16 cellular contexts compared by ENCODE assay signal in the genomic region with DNA sequence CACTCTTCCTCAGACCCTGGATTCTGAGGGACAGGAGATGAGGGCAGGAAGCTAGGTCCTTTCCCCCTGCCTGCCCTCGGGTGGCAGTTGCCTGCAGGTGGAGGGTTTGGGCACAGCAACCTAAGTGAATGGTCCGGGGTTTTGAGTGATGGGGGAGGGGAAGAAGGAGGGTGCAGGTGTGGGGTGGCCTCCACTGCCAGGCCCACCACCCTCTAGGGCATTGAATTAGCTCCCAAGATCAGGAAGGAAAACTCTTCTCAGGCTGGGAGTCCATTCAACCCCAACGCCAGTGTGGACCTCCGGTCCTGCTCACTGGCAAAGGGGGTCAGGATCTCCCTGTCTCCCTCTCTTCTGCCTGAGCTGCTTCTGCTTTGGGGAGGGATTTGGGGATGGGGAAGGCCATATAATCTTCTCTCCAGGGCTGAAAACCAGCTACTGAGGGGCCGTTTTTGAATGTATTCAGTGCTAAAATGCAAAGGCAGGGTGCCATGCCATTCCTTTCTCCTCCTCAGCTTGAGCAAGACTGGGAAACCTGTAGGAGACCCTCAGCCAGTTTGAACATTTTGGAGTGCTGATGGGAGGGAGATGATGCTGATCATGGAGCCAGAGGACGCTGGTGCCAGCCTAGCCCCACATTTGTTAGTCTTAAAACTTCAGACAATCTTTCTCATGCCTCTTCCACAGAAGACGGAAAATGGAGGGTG. TPM values are rescaled to one million over a fixed set of nuclear protein-coding genes. Genes with fewer than 3 reads are reported as not detected.
DNase-seq lines count a peak whose midpoint lies in the region; ATAC-seq, FAIRE-seq and TF ChIP-seq lines count a peak whose summit lies in the region.
"Had no signal": no experiment of that assay in that cellular context is flagged by ENCODE, and none has a peak within 500 bp of the region (broad histone marks: within the 10 kb centered on the region; RNA-seq: fewer than 3 reads in every experiment).

No MANE protein-coding gene starts in this region.

- H4K20me1 ChIP-seq in K562 (replicated peaks; ENCODE audit: control insufficient read depth, insufficient read depth, low read length): no peaks in the 10 kb centered on the region

- H3K4me3 ChIP-seq in NT2/D1 (ENCODE audit: insufficient read length, low read depth) (no peak overlapping the region), K562 (no peak overlapping the region), small intestine (ENCODE audit: low read depth in 1 of 2, low read length in 2 of 2) (no peak overlapping the region)
- H3K4me3 ChIP-seq: SJCRH30 had no signal

- POLR2A ChIA-PET in K562 (lab: Yijun Ruan, JAX): interaction anchor here (0.5 to 0.7 kb wide), 2 partner anchors 16 to 24 kb away, joined by 3 read pairs; no protein-coding TSS in a partner anchor

- peaks cover 4% of the 10 kb centered on the region for H3K36me3 Mint-ChIP-seq in T-helper 2 cell treated with Interferon-gamma antibody and Interleukin-4, amounts not matched to agents 5 μg/mL and 100 μg/mL, for 36 hours (ENCODE audit: low read depth)

- peak overlapping the region; percentile 11 for H3K9ac ChIP-seq in NT2/D1 (ENCODE audit: insufficient read length, low read depth)
- H3K9ac ChIP-seq in K562 (ENCODE audit: insufficient read depth in 1 of 2, low read depth in 2 of 2, low read length in 2 of 2): peak overlapping the region in 1 of 2 experiments; percentile 55; a peak in 1 of 4 replicates

- no peaks in the 10 kb centered on the region for H3K9me3 Mint-ChIP-seq in T-helper 2 cell treated with Interferon-gamma antibody and Interleukin-4, amounts not matched to agents 5 μg/mL and 100 μg/mL, for 36 hours

- H3K4me3 Mint-ChIP-seq in T-helper 2 cell treated with Interferon-gamma antibody and Interleukin-4, amounts not matched to agents 5 μg/mL and 100 μg/mL, for 36 hours: peak overlapping the region; percentile 49

- in situ Hi-C loops in K562 (cut with MboI): loop anchor here (5.0 kb wide), 1 partner anchor 134 kb away; no protein-coding TSS in a partner anchor

- no TSS peak for BruUV-seq in K562 (replicated peaks; lab: Mats Ljungman, UMichigan)

- peaks cover 56% of the 10 kb centered on the region for H3K4me1 Mint-ChIP-seq in T-helper 2 cell treated with Interferon-gamma antibody and Interleukin-4, amounts not matched to agents 5 μg/mL and 100 μg/mL, for 36 hours (ENCODE audit: low read depth)

- H3K27ac ChIP-seq in K562 (ENCODE audit: extremely low read depth, low read depth, low read length) (no peak overlapping the region), small intestine (ENCODE audit: low read depth in 1 of 2, low read length in 1 of 2) (peak overlapping the region; percentile 95 to 97)
- H3K27ac ChIP-seq: SJCRH30 had no signal

- no peaks in the 10 kb centered on the region for H3K9me1 ChIP-seq in K562 (ENCODE audit: control insufficient read depth, insufficient read depth, low read length)

- TF ChIP-seq CTCF in K562 (IDR thresholded peaks at IDR 0.05 in 2 of 3, conservative IDR thresholded peaks at IDR 0.05 in 1 of 3; ENCODE audit: insufficient read depth in 2 of 3, low read depth in 1 of 3, low read length in 3 of 3): no peak

- no peak for DNase-seq in T-helper 2 cell treated with Interferon-gamma antibody and Interleukin-4, amounts not matched to agents 5 μg/mL and 100 μg/mL, for 36 hours (ENCODE audit: low spot score)
- DNase-seq in T-helper 2 cell (no peak), NT2/D1 (ENCODE audit: low read depth, low spot score) (no peak), K562 (ENCODE audit: extremely low read depth in 1 of 4, low spot score in 3 of 4) (no peak), small intestine (no peak), NCI-H1048 (lab: John Stamatoyannopoulos, UW) (no peak)
- DNase-seq: DMS53; MV-4-11; SJCRH30; stimulated activated CD4-positive, alpha-beta T cell treated with anti-CD3 and anti-CD28 coated beads, Interleukin-2, amount 100 ng/mL, for 48 hours; substantia nigra had no signal

- no peak for TF ChIP-seq EP300 in K562 (IDR thresholded peaks at IDR 0.05; ENCODE audit: low read length)

- no peaks in the 10 kb centered on the region for H3K27me3 Mint-ChIP-seq in T-helper 2 cell treated with Interferon-gamma antibody and Interleukin-4, amounts not matched to agents 5 μg/mL and 100 μg/mL, for 36 hours (ENCODE audit: low read depth)

- no peak for TF ChIP-seq POLR2A in K562 (conservative IDR thresholded peaks at IDR 0.05)

- intact Hi-C loops in K562 (cut with micrococcal nuclease): no loop called here

- WGBS in K562 (ENCODE audit: insufficient coverage, low coverage, missing lambda C conversion rate): 25% methylated on average over 7 of the region's 7 CpGs
- WGBS in small intestine, 3 donors: 53 to 60% (median 60%) methylated on average over 7 of the region's 7 CpGs

- H3K4me1 ChIP-seq in NT2/D1 (ENCODE audit: insufficient read depth, insufficient read length) (peaks cover 32% of the 10 kb centered on the region), K562 (replicated peaks in 1 of 2; ENCODE audit: control insufficient read depth in 2 of 2, insufficient read depth in 2 of 2, low read length in 2 of 2) (peaks cover 9 to 34% of the 10 kb centered on the region in 2 experiments; a peak in 4 of 5 replicates), small intestine (ENCODE audit: control insufficient read depth in 2 of 2, insufficient read depth in 1 of 2, low read depth in 1 of 2, low read length in 1 of 2) (no peaks in the 10 kb centered on the region)
- H3K4me1 ChIP-seq: SJCRH30 had no signal

- peak overlapping the region; percentile 82 for H3K27ac Mint-ChIP-seq in T-helper 2 cell treated with Interferon-gamma antibody and Interleukin-4, amounts not matched to agents 5 μg/mL and 100 μg/mL, for 36 hours

- no peak for FAIRE-seq in K562 (lab: Jason Lieb, UNC)
- no peak for FAIRE-seq in small intestine (lab: Jason Lieb, UNC)
- FAIRE-seq: A204.1, endometrium had no signal

- 0 out of 2 replicates have a peak overlapping the region, but pooled peaks have one; percentile 23 for H2AFZ ChIP-seq in K562 (ENCODE audit: low read depth, low read length)

- no peaks in the 10 kb centered on the region for H3K79me2 ChIP-seq in K562 (ENCODE audit: control insufficient read depth, insufficient read depth, low read length)

- CTCF ChIA-PET in K562 (lab: Yijun Ruan, JAX; ENCODE audit: low intra/inter-chr PET ratio): interaction anchor here (6.1 kb wide), 1 partner anchor 135 kb away, joined by 118 read pairs; no protein-coding TSS in a partner anchor

- H3K4me2 ChIP-seq in K562 (ENCODE audit: insufficient read depth, low read length): no peak overlapping the region

- ATAC-seq in K562 (no peak), GM21737 (IDR thresholded peaks at IDR 0.05; ENCODE audit: unreplicated experiment) (no peak), GM18858 (IDR thresholded peaks at IDR 0.05; ENCODE audit: unreplicated experiment) (no peak)

- H3K36me3 ChIP-seq in NT2/D1 (ENCODE audit: insufficient read depth, insufficient read length, low read length): no peaks in the 10 kb centered on the region
- no peaks in the 10 kb centered on the region for H3K36me3 ChIP-seq in K562 (ENCODE audit: control insufficient read depth, insufficient read depth, low read length)
- no peaks in the 10 kb centered on the region for H3K36me3 ChIP-seq in small intestine (ENCODE audit: control insufficient read depth in 2 of 2, insufficient read depth in 2 of 2, low read length in 2 of 2)
- H3K36me3 ChIP-seq: SJCRH30 had no signal

- H3K9me3 ChIP-seq in NT2/D1 (ENCODE audit: insufficient read depth, low read length): no peaks in the 10 kb centered on the region
- H3K9me3 ChIP-seq in K562 (replicated peaks; ENCODE audit: control insufficient read depth, insufficient read depth, low read depth, low read length): no peaks in the 10 kb centered on the region
- no peaks in the 10 kb centered on the region for H3K9me3 ChIP-seq in small intestine (ENCODE audit: control insufficient read depth, low read depth)
- H3K9me3 ChIP-seq: SJCRH30 had no signal

- no peaks in the 10 kb centered on the region for H3K27me3 ChIP-seq in NT2/D1 (ENCODE audit: insufficient read depth, insufficient read length)
- peaks cover 7 to 13% of the 10 kb centered on the region in 2 experiments; a peak in 3 of 5 replicates for H3K27me3 ChIP-seq in K562 (ENCODE audit: control insufficient read depth in 2 of 2, insufficient read depth in 2 of 2, low read length in 2 of 2)
- H3K27me3 ChIP-seq in small intestine (ENCODE audit: control insufficient read depth in 2 of 2, insufficient read depth in 2 of 2, low read length in 2 of 2): no peaks in the 10 kb centered on the region

- no peak for TF ChIP-seq RAD21 in K562 (CRISPR knock-in tag; conservative IDR thresholded peaks at IDR 0.05 in 1 of 2, IDR thresholded peaks at IDR 0.05 in 1 of 2)

RNA-seq across cellular contexts. Expression of a gene that starts 18.8 kb away (rescaled TPM):
- 7.8 and 23.1 TPM in 2 replicates for total RNA-seq in K562 (2011; cell fraction: chromatin; rRNA removed; ENCODE audit: low replicate concordance)
- total RNA-seq in K562 (2011; cell fraction: nucleolus; rRNA removed): 14.2 and 16.3 TPM in 2 replicates
- 10.2 and 11.2 TPM in 2 replicates for total RNA-seq in K562 (2011; cell fraction: nucleoplasm; rRNA removed)
- 5.1 and 5.9 TPM in 2 replicates for total RNA-seq in K562 (2014; rRNA removed)
- 1.9 and 2.2 TPM in 2 replicates for total RNA-seq in K562 (2014; rRNA removed; fragmentation: Illumina TruSeq; extraction: Trizol)
- total RNA-seq in K562 (2015; rRNA removed; fragmentation: Illumina TruSeq; extraction: Trizol): 1.6 and 2.1 TPM in 2 replicates
- 5.0 and 6.0 TPM in 2 replicates for total RNA-seq in K562 (2021)
- 1.6 and 2.4 TPM in 2 replicates for polyA plus RNA-seq in K562 (2011; rRNA removed)
- 1.8 and 4.1 TPM in 2 replicates for polyA plus RNA-seq in K562 (2011; cell fraction: cytosol; rRNA removed)
- polyA plus RNA-seq in K562 (2011; cell fraction: nucleus; rRNA removed): 7.6 and 13.2 TPM in 2 replicates
- 3.2 and 6.3 TPM in 2 replicates for polyA plus RNA-seq in K562 (2012)
- polyA plus RNA-seq in K562 (2014; fragmentation: Illumina TruSeq; extraction: Trizol): 6.2 and 6.4 TPM in 2 replicates
- polyA plus RNA-seq in K562 (2014; fragmentation: Nextera tagmentation; extraction: Ambion mirVana): under 1 TPM; 0.04 to 0.08 TPM
- 3.0 and 4.1 TPM in 2 replicates for polyA plus RNA-seq in K562 (2014; rRNA removed)
- 0.87 and 1.7 TPM in 2 replicates for polyA minus RNA-seq in K562 (2011; rRNA and poly(A)+ RNA removed)
- 2.4 and 2.7 TPM in 2 replicates for polyA minus RNA-seq in K562 (2011; cell fraction: cytosol; rRNA and poly(A)+ RNA removed)
- 2.4 and 3.4 TPM in 2 replicates for polyA minus RNA-seq in K562 (2011; cell fraction: nucleus; rRNA and poly(A)+ RNA removed)
- polyA plus RNA-seq in small intestine: 10 to 100 TPM; 10.9 to 13.9 (median 12.2) TPM
- total RNA-seq: glomerular endothelial cell, SJCRH30 had no signal

RNA-seq across cellular contexts. Expression of a gene that starts 26.2 kb away (rescaled TPM):
- total RNA-seq in K562 (2011; cell fraction: chromatin; rRNA removed; ENCODE audit: low replicate concordance): 17.7 and 44.9 TPM in 2 replicates
- total RNA-seq in K562 (2011; cell fraction: nucleolus; rRNA removed): 41.2 and 48.0 TPM in 2 replicates
- total RNA-seq in K562 (2011; cell fraction: nucleoplasm; rRNA removed): 37.9 and 44.1 TPM in 2 replicates
- 80.6 and 95.1 TPM in 2 replicates for total RNA-seq in K562 (2014; rRNA removed)
- 58.3 and 61.3 TPM in 2 replicates for total RNA-seq in K562 (2014; rRNA removed; fragmentation: Illumina TruSeq; extraction: Trizol)
- 66.3 and 70.2 TPM in 2 replicates for total RNA-seq in K562 (2015; rRNA removed; fragmentation: Illumina TruSeq; extraction: Trizol)
- total RNA-seq in K562 (2021): 65.7 and 67.9 TPM in 2 replicates
- 60.8 and 81.8 TPM in 2 replicates for polyA plus RNA-seq in K562 (2011; rRNA removed)
- 63.1 and 98.3 TPM in 2 replicates for polyA plus RNA-seq in K562 (2011; cell fraction: cytosol; rRNA removed)
- polyA plus RNA-seq in K562 (2011; cell fraction: nucleus; rRNA removed): 42.4 and 82.9 TPM in 2 replicates
- polyA plus RNA-seq in K562 (2012): 80.4 and 82.0 TPM in 2 replicates
- 114 and 142 TPM in 2 replicates for polyA plus RNA-seq in K562 (2014; fragmentation: Illumina TruSeq; extraction: Trizol)
- polyA plus RNA-seq in K562 (2014; fragmentation: Nextera tagmentation; extraction: Ambion mirVana): 10 to 100 TPM; 70.5 to 78.9 TPM
- 103 and 135 TPM in 2 replicates for polyA plus RNA-seq in K562 (2014; rRNA removed)
- 14.3 and 24.3 TPM in 2 replicates for polyA minus RNA-seq in K562 (2011; rRNA and poly(A)+ RNA removed)
- polyA minus RNA-seq in K562 (2011; cell fraction: cytosol; rRNA and poly(A)+ RNA removed): 11.5 and 25.5 TPM in 2 replicates
- 19.3 and 20.3 TPM in 2 replicates for polyA minus RNA-seq in K562 (2011; cell fraction: nucleus; rRNA and poly(A)+ RNA removed)
- polyA plus RNA-seq in small intestine: 100 to 1,000 TPM in 2 of 3 donors, 10 to 100 TPM in 1; 74.0 to 155 (median 154) TPM

RNA-seq across cellular contexts. Expression of a gene that starts 56.7 kb away (rescaled TPM):
- total RNA-seq in K562 (2011; cell fraction: chromatin; rRNA removed; ENCODE audit: low replicate concordance): 14.2 and 27.1 TPM in 2 replicates
- total RNA-seq in K562 (2011; cell fraction: nucleolus; rRNA removed): 12.6 and 13.8 TPM in 2 replicates
- total RNA-seq in K562 (2011; cell fraction: nucleoplasm; rRNA removed): 12.0 and 14.7 TPM in 2 replicates
- 3.3 and 3.5 TPM in 2 replicates for total RNA-seq in K562 (2014; rRNA removed)
- 2.7 and 2.8 TPM in 2 replicates for total RNA-seq in K562 (2014; rRNA removed; fragmentation: Illumina TruSeq; extraction: Trizol)
- 2.5 and 3.2 TPM in 2 replicates for total RNA-seq in K562 (2015; rRNA removed; fragmentation: Illumina TruSeq; extraction: Trizol)
- 4.6 and 5.6 TPM in 2 replicates for total RNA-seq in K562 (2021)
- 3.2 and 4.7 TPM in 2 replicates for polyA plus RNA-seq in K562 (2011; rRNA removed)
- 2.6 and 5.3 TPM in 2 replicates for polyA plus RNA-seq in K562 (2011; cell fraction: cytosol; rRNA removed)
- polyA plus RNA-seq in K562 (2011; cell fraction: nucleus; rRNA removed): 9.1 and 15.6 TPM in 2 replicates
- polyA plus RNA-seq in K562 (2012): 3.2 and 6.6 TPM in 2 replicates
- 3.4 and 4.2 TPM in 2 replicates for polyA plus RNA-seq in K562 (2014; fragmentation: Illumina TruSeq; extraction: Trizol)
- polyA plus RNA-seq in K562 (2014; fragmentation: Nextera tagmentation; extraction: Ambion mirVana): under 1 TPM; 0.74 to 0.79 TPM
- polyA plus RNA-seq in K562 (2014; rRNA removed): 4.1 and 6.3 TPM in 2 replicates
- polyA minus RNA-seq in K562 (2011; rRNA and poly(A)+ RNA removed): 3.3 and 5.3 TPM in 2 replicates
- 2.5 TPM in 2 replicates for polyA minus RNA-seq in K562 (2011; cell fraction: cytosol; rRNA and poly(A)+ RNA removed)
- 3.2 and 3.9 TPM in 2 replicates for polyA minus RNA-seq in K562 (2011; cell fraction: nucleus; rRNA and poly(A)+ RNA removed)
- polyA plus RNA-seq in small intestine: 10 to 100 TPM; 43.0 to 83.2 (median 56.2) TPM
